In the genomic region with DNA sequence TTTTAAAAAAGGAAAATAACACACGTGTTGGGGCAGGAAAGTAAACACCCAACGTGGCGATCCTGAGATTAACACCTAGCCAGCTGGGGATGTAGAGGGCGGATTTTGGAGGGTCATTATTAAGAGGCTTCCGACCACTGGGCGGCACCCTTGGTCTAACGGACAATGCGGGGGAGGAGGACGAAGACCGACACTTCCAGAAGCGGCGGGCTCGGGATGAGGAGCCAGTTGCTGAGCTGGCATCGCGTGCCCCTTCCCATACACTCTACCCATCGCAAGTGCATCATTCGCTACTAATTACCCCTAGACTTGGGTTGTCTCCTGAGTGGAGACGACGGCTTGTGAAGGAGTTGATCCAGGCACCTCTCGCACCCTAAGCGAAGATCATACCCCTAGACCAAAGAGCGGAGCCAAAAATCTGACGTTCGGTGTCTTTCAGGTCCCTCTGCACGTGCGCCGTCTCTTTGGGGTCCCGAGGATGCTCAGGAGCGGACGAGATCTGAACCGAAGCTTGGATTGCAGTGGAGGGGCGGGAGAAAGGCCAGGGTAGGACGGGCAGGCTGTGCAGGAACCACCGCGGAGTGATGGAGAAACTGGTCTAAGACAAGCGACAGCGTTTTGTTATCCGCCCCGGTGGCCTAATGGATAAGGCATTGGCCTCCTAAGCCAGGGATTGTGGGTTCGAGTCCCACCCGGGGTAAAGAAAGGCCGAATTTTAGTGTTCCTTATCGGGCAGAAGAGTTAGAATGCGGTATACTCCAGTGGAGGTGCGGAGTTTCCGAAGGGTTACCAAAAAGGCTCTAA, we compare ENCODE assay signal across 1 cellular context.
TF ChIP-seq lines count a peak whose summit lies in the region.

No MANE protein-coding gene starts in this region.

TF ChIP-seq in HepG2, 621 proteins besides CTCF, POLR2A, EP300 and RAD21 (continued from another document and continues in another):
- TF ChIP-seq, protein P1, sequence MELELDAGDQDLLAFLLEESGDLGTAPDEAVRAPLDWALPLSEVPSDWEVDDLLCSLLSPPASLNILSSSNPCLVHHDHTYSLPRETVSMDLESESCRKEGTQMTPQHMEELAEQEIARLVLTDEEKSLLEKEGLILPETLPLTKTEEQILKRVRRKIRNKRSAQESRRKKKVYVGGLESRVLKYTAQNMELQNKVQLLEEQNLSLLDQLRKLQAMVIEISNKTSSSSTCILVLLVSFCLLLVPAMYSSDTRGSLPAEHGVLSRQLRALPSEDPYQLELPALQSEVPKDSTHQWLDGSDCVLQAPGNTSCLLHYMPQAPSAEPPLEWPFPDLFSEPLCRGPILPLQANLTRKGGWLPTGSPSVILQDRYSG (CRISPR knock-in tag; IDR thresholded peaks at IDR 0.05): no peak
- TF ChIP-seq U2AF1 (optimal IDR thresholded peaks at IDR 0.05; ENCODE audit: low read depth, low read length): no peak
- TF ChIP-seq ZNF296 (CRISPR knock-in tag; conservative IDR thresholded peaks at IDR 0.05): no peak
- peak; percentile 69 for TF ChIP-seq STAG1 (CRISPR knock-in tag; IDR thresholded peaks at IDR 0.05)
- TF ChIP-seq MXD4 (CRISPR knock-in tag; IDR thresholded peaks at IDR 0.05): 0 out of 2 replicates have a peak, but pooled peaks have one; percentile 59
- TF ChIP-seq, protein P2, sequence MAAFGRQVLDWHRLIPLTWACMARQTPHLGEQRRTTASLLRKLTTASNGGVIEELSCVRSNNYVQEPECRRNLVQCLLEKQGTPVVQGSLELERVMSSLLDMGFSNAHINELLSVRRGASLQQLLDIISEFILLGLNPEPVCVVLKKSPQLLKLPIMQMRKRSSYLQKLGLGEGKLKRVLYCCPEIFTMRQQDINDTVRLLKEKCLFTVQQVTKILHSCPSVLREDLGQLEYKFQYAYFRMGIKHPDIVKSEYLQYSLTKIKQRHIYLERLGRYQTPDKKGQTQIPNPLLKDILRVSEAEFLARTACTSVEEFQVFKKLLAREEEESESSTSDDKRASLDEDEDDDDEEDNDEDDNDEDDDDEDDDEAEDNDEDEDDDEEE (CRISPR knock-in tag; IDR thresholded peaks at IDR 0.05): peak; percentile 62; the same call in 1 of the 2 replicates
- 0 out of 2 replicates have a peak, but pooled peaks have one; percentile 66 for TF ChIP-seq NFATC3 (CRISPR knock-in tag; IDR thresholded peaks at IDR 0.05)
- TF ChIP-seq, protein P3, sequence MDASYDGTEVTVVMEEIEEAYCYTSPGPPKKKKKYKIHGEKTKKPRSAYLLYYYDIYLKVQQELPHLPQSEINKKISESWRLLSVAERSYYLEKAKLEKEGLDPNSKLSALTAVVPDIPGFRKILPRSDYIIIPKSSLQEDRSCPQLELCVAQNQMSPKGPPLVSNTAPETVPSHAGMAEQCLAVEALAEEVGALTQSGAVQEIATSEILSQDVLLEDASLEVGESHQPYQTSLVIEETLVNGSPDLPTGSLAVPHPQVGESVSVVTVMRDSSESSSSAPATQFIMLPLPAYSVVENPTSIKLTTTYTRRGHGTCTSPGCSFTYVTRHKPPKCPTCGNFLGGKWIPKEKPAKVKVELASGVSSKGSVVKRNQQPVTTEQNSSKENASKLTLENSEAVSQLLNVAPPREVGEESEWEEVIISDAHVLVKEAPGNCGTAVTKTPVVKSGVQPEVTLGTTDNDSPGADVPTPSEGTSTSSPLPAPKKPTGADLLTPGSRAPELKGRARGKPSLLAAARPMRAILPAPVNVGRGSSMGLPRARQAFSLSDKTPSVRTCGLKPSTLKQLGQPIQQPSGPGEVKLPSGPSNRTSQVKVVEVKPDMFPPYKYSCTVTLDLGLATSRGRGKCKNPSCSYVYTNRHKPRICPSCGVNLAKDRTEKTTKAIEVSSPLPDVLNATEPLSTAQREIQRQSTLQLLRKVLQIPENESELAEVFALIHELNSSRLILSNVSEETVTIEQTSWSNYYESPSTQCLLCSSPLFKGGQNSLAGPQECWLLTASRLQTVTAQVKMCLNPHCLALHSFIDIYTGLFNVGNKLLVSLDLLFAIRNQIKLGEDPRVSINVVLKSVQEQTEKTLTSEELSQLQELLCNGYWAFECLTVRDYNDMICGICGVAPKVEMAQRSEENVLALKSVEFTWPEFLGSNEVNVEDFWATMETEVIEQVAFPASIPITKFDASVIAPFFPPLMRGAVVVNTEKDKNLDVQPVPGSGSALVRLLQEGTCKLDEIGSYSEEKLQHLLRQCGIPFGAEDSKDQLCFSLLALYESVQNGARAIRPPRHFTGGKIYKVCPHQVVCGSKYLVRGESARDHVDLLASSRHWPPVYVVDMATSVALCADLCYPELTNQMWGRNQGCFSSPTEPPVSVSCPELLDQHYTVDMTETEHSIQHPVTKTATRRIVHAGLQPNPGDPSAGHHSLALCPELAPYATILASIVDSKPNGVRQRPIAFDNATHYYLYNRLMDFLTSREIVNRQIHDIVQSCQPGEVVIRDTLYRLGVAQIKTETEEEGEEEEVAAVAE (CRISPR knock-in tag; IDR thresholded peaks at IDR 0.05; ENCODE audit: borderline replicate concordance): no peak
- no peak for TF ChIP-seq ZNF75D (CRISPR knock-in tag; IDR thresholded peaks at IDR 0.05; ENCODE audit: borderline replicate concordance)
- no peak for TF ChIP-seq BRD4 (CRISPR knock-in tag; IDR thresholded peaks at IDR 0.05)
- no peak; the same call in 1 of the 2 replicates for TF ChIP-seq GATAD1 (CRISPR knock-in tag; IDR thresholded peaks at IDR 0.05)
- no peak for TF ChIP-seq ZFYVE20 (CRISPR knock-in tag; IDR thresholded peaks at IDR 0.05; ENCODE audit: borderline replicate concordance, low read depth)
- no peak; the same call in 2 of the 3 replicates for TF ChIP-seq MXI1 (IDR thresholded peaks at IDR 0.05; ENCODE audit: borderline replicate concordance, low read depth, low read length)
- no peak for TF ChIP-seq EHMT2 (IDR thresholded peaks at IDR 0.05; ENCODE audit: borderline replicate concordance, low read depth, low read length)
- no peak for TF ChIP-seq RBFOX2 (IDR thresholded peaks at IDR 0.05; ENCODE audit: low read depth, low read length)
- TF ChIP-seq, protein P4, sequence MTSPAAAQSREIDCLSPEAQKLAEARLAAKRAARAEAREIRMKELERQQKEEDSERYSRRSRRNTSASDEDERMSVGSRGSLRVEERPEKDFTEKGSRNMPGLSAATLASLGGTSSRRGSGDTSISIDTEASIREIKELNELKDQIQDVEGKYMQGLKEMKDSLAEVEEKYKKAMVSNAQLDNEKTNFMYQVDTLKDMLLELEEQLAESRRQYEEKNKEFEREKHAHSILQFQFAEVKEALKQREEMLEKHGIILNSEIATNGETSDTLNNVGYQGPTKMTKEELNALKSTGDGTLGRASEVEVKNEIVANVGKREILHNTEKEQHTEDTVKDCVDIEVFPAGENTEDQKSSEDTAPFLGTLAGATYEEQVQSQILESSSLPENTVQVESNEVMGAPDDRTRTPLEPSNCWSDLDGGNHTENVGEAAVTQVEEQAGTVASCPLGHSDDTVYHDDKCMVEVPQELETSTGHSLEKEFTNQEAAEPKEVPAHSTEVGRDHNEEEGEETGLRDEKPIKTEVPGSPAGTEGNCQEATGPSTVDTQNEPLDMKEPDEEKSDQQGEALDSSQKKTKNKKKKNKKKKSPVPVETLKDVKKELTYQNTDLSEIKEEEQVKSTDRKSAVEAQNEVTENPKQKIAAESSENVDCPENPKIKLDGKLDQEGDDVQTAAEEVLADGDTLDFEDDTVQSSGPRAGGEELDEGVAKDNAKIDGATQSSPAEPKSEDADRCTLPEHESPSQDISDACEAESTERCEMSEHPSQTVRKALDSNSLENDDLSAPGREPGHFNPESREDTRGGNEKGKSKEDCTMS (CRISPR knock-in tag; conservative IDR thresholded peaks at IDR 0.05): no peak
- TF ChIP-seq SUZ12 (IDR thresholded peaks at IDR 0.05; ENCODE audit: low read depth, low read length): no peak
- TF ChIP-seq ZNF260 (CRISPR knock-in tag; IDR thresholded peaks at IDR 0.05; ENCODE audit: borderline replicate concordance, low read depth): no peak
- TF ChIP-seq ZNF879 (CRISPR knock-in tag; IDR thresholded peaks at IDR 0.05): no peak
- peak; percentile 94; the same call in 1 of the 2 replicates for TF ChIP-seq ZFP36L1 (CRISPR knock-in tag; IDR thresholded peaks at IDR 0.05)
- TF ChIP-seq, protein P5, sequence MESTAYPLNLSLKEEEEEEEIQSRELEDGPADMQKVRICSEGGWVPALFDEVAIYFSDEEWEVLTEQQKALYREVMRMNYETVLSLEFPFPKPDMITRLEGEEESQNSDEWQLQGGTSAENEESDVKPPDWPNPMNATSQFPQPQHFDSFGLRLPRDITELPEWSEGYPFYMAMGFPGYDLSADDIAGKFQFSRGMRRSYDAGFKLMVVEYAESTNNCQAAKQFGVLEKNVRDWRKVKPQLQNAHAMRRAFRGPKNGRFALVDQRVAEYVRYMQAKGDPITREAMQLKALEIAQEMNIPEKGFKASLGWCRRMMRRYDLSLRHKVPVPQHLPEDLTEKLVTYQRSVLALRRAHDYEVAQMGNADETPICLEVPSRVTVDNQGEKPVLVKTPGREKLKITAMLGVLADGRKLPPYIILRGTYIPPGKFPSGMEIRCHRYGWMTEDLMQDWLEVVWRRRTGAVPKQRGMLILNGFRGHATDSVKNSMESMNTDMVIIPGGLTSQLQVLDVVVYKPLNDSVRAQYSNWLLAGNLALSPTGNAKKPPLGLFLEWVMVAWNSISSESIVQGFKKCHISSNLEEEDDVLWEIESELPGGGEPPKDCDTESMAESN (CRISPR knock-in tag; conservative IDR thresholded peaks at IDR 0.05): no peak; the same call in 1 of the 2 replicates
- TF ChIP-seq, protein P6, sequence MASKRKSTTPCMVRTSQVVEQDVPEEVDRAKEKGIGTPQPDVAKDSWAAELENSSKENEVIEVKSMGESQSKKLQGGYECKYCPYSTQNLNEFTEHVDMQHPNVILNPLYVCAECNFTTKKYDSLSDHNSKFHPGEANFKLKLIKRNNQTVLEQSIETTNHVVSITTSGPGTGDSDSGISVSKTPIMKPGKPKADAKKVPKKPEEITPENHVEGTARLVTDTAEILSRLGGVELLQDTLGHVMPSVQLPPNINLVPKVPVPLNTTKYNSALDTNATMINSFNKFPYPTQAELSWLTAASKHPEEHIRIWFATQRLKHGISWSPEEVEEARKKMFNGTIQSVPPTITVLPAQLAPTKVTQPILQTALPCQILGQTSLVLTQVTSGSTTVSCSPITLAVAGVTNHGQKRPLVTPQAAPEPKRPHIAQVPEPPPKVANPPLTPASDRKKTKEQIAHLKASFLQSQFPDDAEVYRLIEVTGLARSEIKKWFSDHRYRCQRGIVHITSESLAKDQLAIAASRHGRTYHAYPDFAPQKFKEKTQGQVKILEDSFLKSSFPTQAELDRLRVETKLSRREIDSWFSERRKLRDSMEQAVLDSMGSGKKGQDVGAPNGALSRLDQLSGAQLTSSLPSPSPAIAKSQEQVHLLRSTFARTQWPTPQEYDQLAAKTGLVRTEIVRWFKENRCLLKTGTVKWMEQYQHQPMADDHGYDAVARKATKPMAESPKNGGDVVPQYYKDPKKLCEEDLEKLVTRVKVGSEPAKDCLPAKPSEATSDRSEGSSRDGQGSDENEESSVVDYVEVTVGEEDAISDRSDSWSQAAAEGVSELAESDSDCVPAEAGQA (IDR thresholded peaks at IDR 0.05; ENCODE audit: low read depth): no peak
- TF ChIP-seq, protein P6 (CRISPR knock-in tag; IDR thresholded peaks at IDR 0.05; ENCODE audit: borderline replicate concordance): no peak
- TF ChIP-seq, protein P7, sequence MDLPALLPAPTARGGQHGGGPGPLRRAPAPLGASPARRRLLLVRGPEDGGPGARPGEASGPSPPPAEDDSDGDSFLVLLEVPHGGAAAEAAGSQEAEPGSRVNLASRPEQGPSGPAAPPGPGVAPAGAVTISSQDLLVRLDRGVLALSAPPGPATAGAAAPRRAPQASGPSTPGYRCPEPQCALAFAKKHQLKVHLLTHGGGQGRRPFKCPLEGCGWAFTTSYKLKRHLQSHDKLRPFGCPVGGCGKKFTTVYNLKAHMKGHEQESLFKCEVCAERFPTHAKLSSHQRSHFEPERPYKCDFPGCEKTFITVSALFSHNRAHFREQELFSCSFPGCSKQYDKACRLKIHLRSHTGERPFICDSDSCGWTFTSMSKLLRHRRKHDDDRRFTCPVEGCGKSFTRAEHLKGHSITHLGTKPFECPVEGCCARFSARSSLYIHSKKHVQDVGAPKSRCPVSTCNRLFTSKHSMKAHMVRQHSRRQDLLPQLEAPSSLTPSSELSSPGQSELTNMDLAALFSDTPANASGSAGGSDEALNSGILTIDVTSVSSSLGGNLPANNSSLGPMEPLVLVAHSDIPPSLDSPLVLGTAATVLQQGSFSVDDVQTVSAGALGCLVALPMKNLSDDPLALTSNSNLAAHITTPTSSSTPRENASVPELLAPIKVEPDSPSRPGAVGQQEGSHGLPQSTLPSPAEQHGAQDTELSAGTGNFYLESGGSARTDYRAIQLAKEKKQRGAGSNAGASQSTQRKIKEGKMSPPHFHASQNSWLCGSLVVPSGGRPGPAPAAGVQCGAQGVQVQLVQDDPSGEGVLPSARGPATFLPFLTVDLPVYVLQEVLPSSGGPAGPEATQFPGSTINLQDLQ (CRISPR knock-in tag; IDR thresholded peaks at IDR 0.05): no peak
- no peak for TF ChIP-seq ZNF12 (CRISPR knock-in tag; IDR thresholded peaks at IDR 0.05)
- TF ChIP-seq CCDC6 (CRISPR knock-in tag; IDR thresholded peaks at IDR 0.05): no peak
- TF ChIP-seq ZNF850 (CRISPR knock-in tag; conservative IDR thresholded peaks at IDR 0.05): no peak
- TF ChIP-seq, protein P8, sequence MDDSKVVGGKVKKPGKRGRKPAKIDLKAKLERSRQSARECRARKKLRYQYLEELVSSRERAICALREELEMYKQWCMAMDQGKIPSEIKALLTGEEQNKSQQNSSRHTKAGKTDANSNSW (CRISPR knock-in tag; IDR thresholded peaks at IDR 0.05; ENCODE audit: borderline replicate concordance): no peak; the same call in 1 of the 2 replicates
- TF ChIP-seq, protein P9, sequence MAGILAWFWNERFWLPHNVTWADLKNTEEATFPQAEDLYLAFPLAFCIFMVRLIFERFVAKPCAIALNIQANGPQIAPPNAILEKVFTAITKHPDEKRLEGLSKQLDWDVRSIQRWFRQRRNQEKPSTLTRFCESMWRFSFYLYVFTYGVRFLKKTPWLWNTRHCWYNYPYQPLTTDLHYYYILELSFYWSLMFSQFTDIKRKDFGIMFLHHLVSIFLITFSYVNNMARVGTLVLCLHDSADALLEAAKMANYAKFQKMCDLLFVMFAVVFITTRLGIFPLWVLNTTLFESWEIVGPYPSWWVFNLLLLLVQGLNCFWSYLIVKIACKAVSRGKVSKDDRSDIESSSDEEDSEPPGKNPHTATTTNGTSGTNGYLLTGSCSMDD (CRISPR knock-in tag; IDR thresholded peaks at IDR 0.05): no peak
- no peak for TF ChIP-seq ZBTB21 (CRISPR knock-in tag; IDR thresholded peaks at IDR 0.05)
- TF ChIP-seq MYNN (CRISPR knock-in tag; IDR thresholded peaks at IDR 0.05; ENCODE audit: low read depth): no peak
